In the genomic region with DNA sequence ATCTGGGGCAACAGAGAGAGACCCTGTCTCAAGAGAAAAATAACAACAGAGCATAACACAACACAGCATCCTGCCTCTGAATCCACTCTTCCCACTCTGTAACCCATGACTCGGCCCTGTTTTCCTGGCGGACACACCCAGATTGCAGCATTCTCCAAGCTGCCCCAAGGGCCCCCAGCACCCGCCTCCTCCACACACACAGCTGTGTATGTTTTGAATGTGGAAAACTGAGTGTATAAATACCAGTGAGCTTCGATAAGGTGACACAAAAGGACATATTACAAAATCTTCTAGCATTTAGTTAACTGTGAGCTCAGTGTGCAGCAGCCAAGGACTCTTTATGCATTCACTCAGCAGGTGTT, we compare ENCODE assay signal across 12 cellular contexts. TPM values are rescaled to one million over a fixed set of nuclear protein-coding genes. Genes with fewer than 3 reads are reported as not detected.
A peak's percentile ranks its signal among the peaks of the same experiment; 100 is the strongest.
DNase-seq lines count a peak whose midpoint lies in the region; ATAC-seq and TF ChIP-seq lines count a peak whose summit lies in the region.
"Had no signal": no experiment of that assay in that cellular context is flagged by ENCODE, and none has a peak within 500 bp of the region (broad histone marks: within the 10 kb centered on the region; RNA-seq: fewer than 3 reads in every experiment).

No MANE protein-coding gene starts in this region.

- TF ChIP-seq EP300 in esophagus muscularis mucosa (IDR thresholded peaks at IDR 0.05), result no peak
- no peak for TF ChIP-seq EP300 in SK-N-SH (IDR thresholded peaks at IDR 0.05; ENCODE audit: borderline replicate concordance in 1 of 2, low read depth in 1 of 2, low read length in 1 of 2)

- H3F3A ChIP-seq in SK-N-SH (replicated peaks; ENCODE audit: insufficient read depth), result no peaks in the 10 kb centered on the region

- POLR2A ChIA-PET in SK-N-SH (lab: Yijun Ruan, JAX), result no interaction called here

- TF ChIP-seq CTCF in esophagus muscularis mucosa (IDR thresholded peaks at IDR 0.05), result no peak
- TF ChIP-seq CTCF in SK-N-SH (IDR thresholded peaks at IDR 0.05), result no peak
- TF ChIP-seq CTCF in GM10266 (IDR thresholded peaks at IDR 0.05; ENCODE audit: control insufficient read depth, insufficient read depth, low read depth, missing control alignments), result no peak

- no peak for TF ChIP-seq POLR2A in esophagus muscularis mucosa (IDR thresholded peaks at IDR 0.05; ENCODE audit: low read depth)

- no peaks in the 10 kb centered on the region for H3K36me3 ChIP-seq in ACC112 (ENCODE audit: insufficient read depth, low read length)
- H3K36me3 ChIP-seq in HUES6 (ENCODE audit: control insufficient read depth, insufficient read depth, low read length), result peaks cover 7% of the 10 kb centered on the region
- H3K36me3 ChIP-seq in esophagus muscularis mucosa, result peaks cover 0 to 4% (median 2%) of the 10 kb centered on the region in 4 donors
- H3K36me3 ChIP-seq in mucosa of stomach (ENCODE audit: control insufficient read depth, insufficient read depth, low read length), result no peaks in the 10 kb centered on the region
- no peaks in the 10 kb centered on the region for H3K36me3 ChIP-seq in SK-N-SH (replicated peaks in 1 of 2; ENCODE audit: control insufficient read depth in 1 of 2, insufficient read depth in 2 of 2, low read length in 1 of 2)

- H3K4me3 ChIP-seq in ACC112 (ENCODE audit: low read depth, low read length), result no peak overlapping the region
- H3K4me3 ChIP-seq in HUES6 (ENCODE audit: low read depth, low read length), result peak overlapping the region; percentile 44; the same call in 1 of the 2 replicates
- H3K4me3 ChIP-seq in esophagus muscularis mucosa, result peak overlapping the region in 1 of 4 donors; percentile 7
- H3K4me3 ChIP-seq in mucosa of stomach (ENCODE audit: low read length), result no peak overlapping the region
- no peak overlapping the region for H3K4me3 ChIP-seq in SK-N-SH (ENCODE audit: low read depth in 2 of 2, low read length in 1 of 2)

- intact Hi-C loops in esophagus muscularis mucosa (cut with DNase I), result loop anchor here (2.0 kb wide), 1 partner anchor 56 kb away; no protein-coding TSS in a partner anchor

- H3K79me2 ChIP-seq in ACC112 (ENCODE audit: control insufficient read depth, insufficient read depth, low read length, unreplicated experiment) (no peaks in the 10 kb centered on the region), SK-N-SH (ENCODE audit: insufficient read depth) (no peaks in the 10 kb centered on the region)

- no peaks in the 10 kb centered on the region for H3K27me3 ChIP-seq in ACC112 (ENCODE audit: insufficient read depth, low read length)
- H3K27me3 ChIP-seq in HUES6 (ENCODE audit: control insufficient read depth, insufficient read depth, low read length), result no peaks in the 10 kb centered on the region
- no peaks in the 10 kb centered on the region for H3K27me3 ChIP-seq in esophagus muscularis mucosa
- H3K27me3 ChIP-seq in mucosa of stomach (ENCODE audit: control insufficient read depth, insufficient read depth, low read length), result no peaks in the 10 kb centered on the region
- peaks cover 79% of the 10 kb centered on the region for H3K27me3 ChIP-seq in SK-N-SH (ENCODE audit: insufficient read depth)

- H3K4me1 ChIP-seq in ACC112 (ENCODE audit: control insufficient read depth, insufficient read depth, low read length, unreplicated experiment) (peaks cover 14% of the 10 kb centered on the region), HUES6 (ENCODE audit: control insufficient read depth, insufficient read depth, low read length) (peaks cover 38% of the 10 kb centered on the region), esophagus muscularis mucosa (peaks cover 50 to 81% (median 58%) of the 10 kb centered on the region in 4 donors), mucosa of stomach (ENCODE audit: control insufficient read depth, insufficient read depth, low read length) (peaks cover 77% of the 10 kb centered on the region), SK-N-SH (ENCODE audit: control insufficient read depth in 1 of 2, insufficient read depth in 2 of 2, low read depth in 1 of 2, low read length in 1 of 2) (no peaks in the 10 kb centered on the region)

- H2AFZ ChIP-seq in ACC112 (ENCODE audit: low read length, unreplicated experiment), result no peak overlapping the region
- no peak overlapping the region for H2AFZ ChIP-seq in SK-N-SH (ENCODE audit: low read depth)
- H2AFZ ChIP-seq: parathyroid adenoma had no signal

- no peak for TF ChIP-seq RAD21 in SK-N-SH (IDR thresholded peaks at IDR 0.05; ENCODE audit: low read length)

- H3K9me2 ChIP-seq in SK-N-SH, result no peaks in the 10 kb centered on the region

- WGBS in esophagus muscularis mucosa, result 31% methylated on average over 4 of the region's 4 CpGs
- 6% methylated on average over 4 of the region's 4 CpGs for WGBS in SK-N-SH (ENCODE audit: low lambda C conversion rate)

- H3K9me3 ChIP-seq in HUES6 (ENCODE audit: control insufficient read depth, insufficient read depth, low read depth, low read length) (no peaks in the 10 kb centered on the region), esophagus muscularis mucosa (no peaks in the 10 kb centered on the region), mucosa of stomach (ENCODE audit: control insufficient read depth, low read length) (no peaks in the 10 kb centered on the region), SK-N-SH (no peaks in the 10 kb centered on the region)

- H4K20me1 ChIP-seq in SK-N-SH (ENCODE audit: insufficient read depth), result no peaks in the 10 kb centered on the region

- CTCF ChIA-PET in SK-N-SH (lab: Yijun Ruan, JAX), result interaction anchor here (1.0 to 8.2 kb wide), 8 partner anchors 13 to 339 kb away, joined by 3 to 95 read pairs (median 10); a partner anchor contains a TSS

- H3K27ac ChIP-seq in ACC112 (ENCODE audit: low read depth, low read length), result peak overlapping the region; percentile 12; the same call in 1 of the 2 replicates
- no peak overlapping the region for H3K27ac ChIP-seq in HUES6 (ENCODE audit: low read depth, low read length)
- H3K27ac ChIP-seq in esophagus muscularis mucosa (replicated peaks in 1 of 4), result peak overlapping the region in 3 of 4 donors; percentile 44 to 77 (median 51)
- H3K27ac ChIP-seq in SK-N-SH (ENCODE audit: low read depth in 2 of 2, low read length in 1 of 2), result no peak overlapping the region
- H3K27ac ChIP-seq: C4-2B, parathyroid adenoma had no signal

- ATAC-seq in GM19452 (IDR thresholded peaks at IDR 0.05; ENCODE audit: unreplicated experiment), result no peak
- ATAC-seq: stimulated activated effector memory CD8-positive, alpha-beta T cell treated with anti-CD3 and anti-CD28 coated beads, Interleukin-12 subunit alpha, Interleukin-12 subunit beta, amount 100 ng/mL, for 72 hours had no signal

- H3K9ac ChIP-seq in HUES6 (ENCODE audit: low read length) (no peak overlapping the region), mucosa of stomach (ENCODE audit: low read length) (peak overlapping the region; percentile 54), SK-N-SH (no peak overlapping the region)
- H3K9ac ChIP-seq: parathyroid adenoma had no signal

- DNase-seq in esophagus muscularis mucosa (ENCODE audit: extremely low spot score) (no peak), SK-N-SH (no peak), GM10266 (ENCODE audit: extremely low spot score) (no peak), SW480 (ENCODE audit: low spot score) (no peak)
- DNase-seq: NCI-H1092 treated with DMSO at 0.1 percent for 48 hours had no signal

- H3K4me2 ChIP-seq in SK-N-SH, result no peak overlapping the region

TF ChIP-seq in SK-N-SH, 30 proteins besides CTCF, POLR2A, EP300 and RAD21 (continues in another document):
- TF ChIP-seq TAF1 (IDR thresholded peaks at IDR 0.05; ENCODE audit: borderline replicate concordance, low read depth, low read length) (no peak), NFIC (IDR thresholded peaks at IDR 0.05; ENCODE audit: borderline replicate concordance) (no peak), RFX5 (IDR thresholded peaks at IDR 0.05; ENCODE audit: low read length) (no peak), FOXM1 (IDR thresholded peaks at IDR 0.05; ENCODE audit: low read depth) (no peak)
- TF ChIP-seq, protein P1, sequence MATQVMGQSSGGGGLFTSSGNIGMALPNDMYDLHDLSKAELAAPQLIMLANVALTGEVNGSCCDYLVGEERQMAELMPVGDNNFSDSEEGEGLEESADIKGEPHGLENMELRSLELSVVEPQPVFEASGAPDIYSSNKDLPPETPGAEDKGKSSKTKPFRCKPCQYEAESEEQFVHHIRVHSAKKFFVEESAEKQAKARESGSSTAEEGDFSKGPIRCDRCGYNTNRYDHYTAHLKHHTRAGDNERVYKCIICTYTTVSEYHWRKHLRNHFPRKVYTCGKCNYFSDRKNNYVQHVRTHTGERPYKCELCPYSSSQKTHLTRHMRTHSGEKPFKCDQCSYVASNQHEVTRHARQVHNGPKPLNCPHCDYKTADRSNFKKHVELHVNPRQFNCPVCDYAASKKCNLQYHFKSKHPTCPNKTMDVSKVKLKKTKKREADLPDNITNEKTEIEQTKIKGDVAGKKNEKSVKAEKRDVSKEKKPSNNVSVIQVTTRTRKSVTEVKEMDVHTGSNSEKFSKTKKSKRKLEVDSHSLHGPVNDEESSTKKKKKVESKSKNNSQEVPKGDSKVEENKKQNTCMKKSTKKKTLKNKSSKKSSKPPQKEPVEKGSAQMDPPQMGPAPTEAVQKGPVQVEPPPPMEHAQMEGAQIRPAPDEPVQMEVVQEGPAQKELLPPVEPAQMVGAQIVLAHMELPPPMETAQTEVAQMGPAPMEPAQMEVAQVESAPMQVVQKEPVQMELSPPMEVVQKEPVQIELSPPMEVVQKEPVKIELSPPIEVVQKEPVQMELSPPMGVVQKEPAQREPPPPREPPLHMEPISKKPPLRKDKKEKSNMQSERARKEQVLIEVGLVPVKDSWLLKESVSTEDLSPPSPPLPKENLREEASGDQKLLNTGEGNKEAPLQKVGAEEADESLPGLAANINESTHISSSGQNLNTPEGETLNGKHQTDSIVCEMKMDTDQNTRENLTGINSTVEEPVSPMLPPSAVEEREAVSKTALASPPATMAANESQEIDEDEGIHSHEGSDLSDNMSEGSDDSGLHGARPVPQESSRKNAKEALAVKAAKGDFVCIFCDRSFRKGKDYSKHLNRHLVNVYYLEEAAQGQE (IDR thresholded peaks at IDR 0.05; ENCODE audit: low read depth, low read length), result no peak
- TF ChIP-seq, protein P2, sequence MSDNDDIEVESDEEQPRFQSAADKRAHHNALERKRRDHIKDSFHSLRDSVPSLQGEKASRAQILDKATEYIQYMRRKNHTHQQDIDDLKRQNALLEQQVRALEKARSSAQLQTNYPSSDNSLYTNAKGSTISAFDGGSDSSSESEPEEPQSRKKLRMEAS (IDR thresholded peaks at IDR 0.05; ENCODE audit: low read depth), result no peak
- TF ChIP-seq, protein P3, sequence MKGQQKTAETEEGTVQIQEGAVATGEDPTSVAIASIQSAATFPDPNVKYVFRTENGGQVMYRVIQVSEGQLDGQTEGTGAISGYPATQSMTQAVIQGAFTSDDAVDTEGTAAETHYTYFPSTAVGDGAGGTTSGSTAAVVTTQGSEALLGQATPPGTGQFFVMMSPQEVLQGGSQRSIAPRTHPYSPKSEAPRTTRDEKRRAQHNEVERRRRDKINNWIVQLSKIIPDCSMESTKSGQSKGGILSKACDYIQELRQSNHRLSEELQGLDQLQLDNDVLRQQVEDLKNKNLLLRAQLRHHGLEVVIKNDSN (IDR thresholded peaks at IDR 0.05; ENCODE audit: borderline replicate concordance, low read depth), result no peak

RNA-seq across cellular contexts. Expression of a gene that starts 13.0 kb away (rescaled TPM):
- 100 to 1,000 TPM in 3 of 4 donors, 10 to 100 TPM in 1; 90.1 to 317 (median 165) TPM for total RNA-seq in esophagus muscularis mucosa
- polyA plus RNA-seq in SK-N-SH (2012; rRNA removed), result 0.18 TPM in 1 of 2 replicates, not detected in the other
- 0.07 and 0.13 TPM in 2 replicates for polyA plus RNA-seq in SK-N-SH (2012; cell fraction: cytosol; rRNA removed)
- 0.11 and 0.34 TPM in 2 replicates for polyA plus RNA-seq in SK-N-SH (2012; cell fraction: nucleus; rRNA removed)

Comparison
In these comparisons a context has a peak if more than half of its experiments do, and no peak if none do; other contexts are left out.
1. H3K27ac ChIP-seq: peak in ACC112 (single experiment) and esophagus muscularis mucosa (3 of 4); none in HUES6 (single experiment) and SK-N-SH (0 of 2).